In the genomic region with DNA sequence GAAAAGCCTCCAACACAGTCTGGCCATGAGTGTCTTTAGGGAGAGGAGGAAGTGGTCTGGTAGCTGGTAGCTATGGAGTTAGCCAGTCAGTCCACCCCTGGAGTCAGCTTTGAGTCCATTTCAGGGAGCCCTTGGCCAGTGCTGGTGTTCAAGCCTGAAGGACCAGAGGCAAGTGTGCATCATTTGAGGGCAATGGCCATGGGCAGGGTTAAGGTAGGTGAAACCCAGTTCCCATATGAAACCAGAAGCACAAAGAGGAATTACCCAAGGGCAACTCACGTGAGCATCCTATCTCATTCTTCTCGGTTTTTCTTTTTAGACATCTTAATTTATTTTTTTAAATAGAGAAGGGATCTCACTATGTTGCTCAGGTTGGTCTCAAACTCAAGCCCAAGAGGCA, we compare ENCODE assay signal across 24 cellular contexts.
"Had no signal": no experiment of that assay in that cellular context is flagged by ENCODE, and none has a peak within 500 bp of the region (broad histone marks: within the 10 kb centered on the region; RNA-seq: fewer than 3 reads in every experiment).

No MANE protein-coding gene starts in this region.

- H3K4me3 Mint-ChIP-seq: activated B cell treated with CpG ODN at 0.5 μM for 24 hours; activated CD4-positive, alpha-beta T cell treated with anti-CD3 and anti-CD28 coated beads for 36 hours; activated naive CD4-positive, alpha-beta T cell treated with anti-CD3 and anti-CD28 coated beads for 36 hours; activated naive CD8-positive, alpha-beta T cell treated with anti-CD3 and anti-CD28 coated beads, Interleukin-2, amount 10 ng/mL, durations not matched to agents 7 days and 5 days; brain; immature natural killer cell; natural killer cell treated with Interleukin-12 subunit alpha and Interleukin-12 subunit beta and Interleukin-15 and Interleukin-18, amount 100 ng/mL, for 72 hours; stimulated activated naive CD8-positive, alpha-beta T cell treated with anti-CD3 and anti-CD28 coated beads, Interleukin-15, Interleukin-2, amounts not matched to agents 100 ng/mL and 50 ng/mL, for 24 hours had no signal

- ATAC-seq: activated CD4-positive, alpha-beta T cell treated with anti-CD3 and anti-CD28 coated beads for 36 hours; left lung; natural killer cell treated with Interleukin-12 subunit alpha and Interleukin-12 subunit beta and Interleukin-15 and Interleukin-18, amount 100 ng/mL, for 72 hours; pancreas; right cardiac atrium had no signal

- H3K27ac ChIP-seq: esophagus muscularis mucosa, hepatocyte, left lung, pancreas had no signal

- H3K36me3 ChIP-seq: esophagus muscularis mucosa, left lung, pancreas, transverse colon had no signal

- H3K27ac Mint-ChIP-seq: activated B cell treated with CpG ODN at 0.5 μM for 24 hours; activated CD4-positive, alpha-beta T cell treated with anti-CD3 and anti-CD28 coated beads for 36 hours; activated naive CD4-positive, alpha-beta T cell treated with anti-CD3 and anti-CD28 coated beads for 36 hours; activated naive CD8-positive, alpha-beta T cell treated with anti-CD3 and anti-CD28 coated beads, Interleukin-2, amount 10 ng/mL, durations not matched to agents 7 days and 5 days; immature natural killer cell; natural killer cell treated with Interleukin-12 subunit alpha and Interleukin-12 subunit beta and Interleukin-15 and Interleukin-18, amount 100 ng/mL, for 72 hours; stimulated activated naive CD8-positive, alpha-beta T cell treated with anti-CD3 and anti-CD28 coated beads, Interleukin-15, Interleukin-2, amounts not matched to agents 100 ng/mL and 50 ng/mL, for 24 hours had no signal

- H3K4me1 Mint-ChIP-seq: activated B cell treated with CpG ODN at 0.5 μM for 24 hours; activated naive CD8-positive, alpha-beta T cell treated with anti-CD3 and anti-CD28 coated beads, Interleukin-2, amount 10 ng/mL, durations not matched to agents 7 days and 5 days had no signal

- DNase-seq: activated B cell treated with CpG ODN at 0.5 μM for 24 hours; activated CD4-positive, alpha-beta T cell treated with anti-CD3 and anti-CD28 coated beads for 36 hours; activated CD4-positive, alpha-beta T cell treated with anti-CD3 and anti-CD28 coated beads, Interleukin-2, amount 50 U/mL, for 4 hours; activated CD8-positive, alpha-beta memory T cell treated with anti-CD3 and anti-CD28 coated beads, Interleukin-2, amount 50 U/mL, for 48 hours; activated naive CD4-positive, alpha-beta T cell treated with anti-CD3 and anti-CD28 coated beads for 36 hours; activated naive CD8-positive, alpha-beta T cell treated with anti-CD3 and anti-CD28 coated beads, Interleukin-2, amount 10 ng/mL, durations not matched to agents 7 days and 5 days; activated T-cell treated with anti-CD3 and anti-CD28 coated beads, Interleukin-2, amount 50 U/mL, for 48 hours; amniotic stem cell; caudate nucleus; dorsolateral prefrontal cortex; glutamatergic neuron; immature natural killer cell; left lung; midbrain; pancreas; right cardiac atrium; T1000; transverse colon had no signal

- H3K27me3 ChIP-seq: esophagus muscularis mucosa, hepatocyte, left lung, pancreas, transverse colon had no signal

- H3K36me3 Mint-ChIP-seq: activated naive CD8-positive, alpha-beta T cell treated with anti-CD3 and anti-CD28 coated beads, Interleukin-2, amount 10 ng/mL, durations not matched to agents 7 days and 5 days; brain; immature natural killer cell; natural killer cell treated with Interleukin-12 subunit alpha and Interleukin-12 subunit beta and Interleukin-15 and Interleukin-18, amount 100 ng/mL, for 72 hours had no signal

- H3K9me3 ChIP-seq: esophagus muscularis mucosa, left lung, pancreas, transverse colon had no signal

- H3K9me3 Mint-ChIP-seq: activated B cell treated with CpG ODN at 0.5 μM for 24 hours; activated naive CD4-positive, alpha-beta T cell treated with anti-CD3 and anti-CD28 coated beads for 36 hours; activated naive CD8-positive, alpha-beta T cell treated with anti-CD3 and anti-CD28 coated beads, Interleukin-2, amount 10 ng/mL, durations not matched to agents 7 days and 5 days; brain; immature natural killer cell; natural killer cell treated with Interleukin-12 subunit alpha and Interleukin-12 subunit beta and Interleukin-15 and Interleukin-18, amount 100 ng/mL, for 72 hours; stimulated activated naive CD8-positive, alpha-beta T cell treated with anti-CD3 and anti-CD28 coated beads, Interleukin-15, Interleukin-2, amounts not matched to agents 100 ng/mL and 50 ng/mL, for 24 hours had no signal

- H3K4me3 ChIP-seq: dorsolateral prefrontal cortex, esophagus muscularis mucosa, hepatocyte, left lung, lung, pancreas, transverse colon had no signal
